In the genomic region with DNA sequence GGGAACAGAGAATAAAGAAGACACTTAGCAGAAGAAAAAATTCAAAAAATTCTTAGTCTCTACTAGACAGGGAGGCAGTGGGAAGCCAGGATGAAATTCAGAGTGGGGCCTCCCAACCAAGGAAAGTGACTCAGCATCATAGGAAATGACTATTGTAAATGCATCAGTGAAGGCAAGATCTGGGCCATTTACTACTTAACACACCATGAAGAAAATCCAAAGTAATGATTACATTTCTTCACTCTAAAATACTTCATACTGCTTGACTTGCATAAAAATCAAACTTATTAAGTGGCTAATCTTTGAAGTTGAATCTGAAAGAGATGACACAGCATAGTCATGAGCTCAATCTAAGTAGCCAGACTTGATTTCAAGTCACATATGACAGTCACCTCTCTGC, we compare ENCODE assay signal across 19 cellular contexts.
"Had no signal": no experiment of that assay in that cellular context is flagged by ENCODE, and none has a peak within 500 bp of the region (broad histone marks: within the 10 kb centered on the region; RNA-seq: fewer than 3 reads in every experiment).

No MANE protein-coding gene starts in this region.

- H3K36me3 ChIP-seq: ascending aorta, esophagus muscularis mucosa had no signal

- DNase-seq: activated CD4-positive, alpha-beta T cell treated with anti-CD3 and anti-CD28 coated beads for 1 hour; activated CD4-positive, alpha-beta T cell treated with anti-CD3 and anti-CD28 coated beads, Interleukin-2, amount 50 U/mL, for 4 hours; activated naive CD4-positive, alpha-beta T cell treated with anti-CD3 and anti-CD28 coated beads for 36 hours; activated naive CD8-positive, alpha-beta T cell treated with anti-CD3 and anti-CD28 coated beads, Interleukin-2, amount 50 U/mL, for 24 hours; activated T-cell treated with anti-CD3 and anti-CD28 coated beads for 4 hours; glutamatergic neuron; immature natural killer cell; mammary epithelial cell; mucosa of descending colon; naive thymus-derived CD4-positive, alpha-beta T cell; stimulated activated CD4-positive, alpha-beta T cell treated with anti-CD3 and anti-CD28 coated beads, Interleukin-12 subunit alpha, Interleukin-12 subunit beta, amount 100 ng/mL, for 4 hours; T-cell; T-helper 9 cell had no signal

- ATAC-seq: activated naive CD8-positive, alpha-beta T cell treated with anti-CD3 and anti-CD28 coated beads, Interleukin-2, amount 50 U/mL, for 24 hours; left lobe of liver; mucosa of descending colon; naive thymus-derived CD4-positive, alpha-beta T cell; stimulated activated memory B cell treated with anti-CD40 and anti-IgM and Interleukin-4, amounts not matched to agents 10 μg/mL and 1 μg/mL and 100 μg/mL, for 72 hours; T-cell had no signal

- H3K27me3 ChIP-seq: ascending aorta, esophagus muscularis mucosa had no signal

- H3K9me3 ChIP-seq: ascending aorta, esophagus muscularis mucosa, mucosa of descending colon had no signal

- H3K9ac ChIP-seq: parathyroid adenoma had no signal

- H3K79me2 ChIP-seq: parathyroid adenoma had no signal

- H3K4me1 ChIP-seq: ascending aorta, esophagus muscularis mucosa, parathyroid adenoma had no signal

- H3K4me3 ChIP-seq: ascending aorta, esophagus muscularis mucosa, mucosa of descending colon had no signal

- H2AFZ ChIP-seq: parathyroid adenoma had no signal

- H3K27ac ChIP-seq: ascending aorta, esophagus muscularis mucosa, parathyroid adenoma, VCaP had no signal
